19 cellular contexts compared by ENCODE assay signal in the genomic region with DNA sequence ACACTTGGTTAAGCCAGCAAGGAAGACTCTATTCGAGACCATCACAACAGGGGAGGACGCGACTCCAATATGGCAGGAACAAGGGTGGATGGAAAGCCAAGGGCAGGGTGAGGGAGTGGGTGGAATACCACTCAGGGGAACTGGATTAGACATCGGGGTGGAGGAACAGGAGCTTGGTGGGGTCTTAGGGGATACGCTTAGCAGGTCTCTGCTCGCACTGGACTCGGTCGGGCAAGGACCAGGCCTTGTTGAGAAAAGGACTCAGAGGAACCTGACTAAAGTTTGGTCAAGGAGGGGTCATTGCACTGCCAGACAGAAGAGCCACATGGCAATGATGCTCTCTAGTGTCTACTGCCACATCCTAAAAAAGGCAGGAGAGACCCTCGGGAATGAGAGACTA. TPM values are rescaled to one million over a fixed set of nuclear protein-coding genes. Genes with fewer than 3 reads are reported as not detected.
DNase-seq lines count a peak whose midpoint lies in the region; ATAC-seq, FAIRE-seq and TF ChIP-seq lines count a peak whose summit lies in the region.
"Had no signal": no experiment of that assay in that cellular context is flagged by ENCODE, and none has a peak within 500 bp of the region (broad histone marks: within the 10 kb centered on the region; RNA-seq: fewer than 3 reads in every experiment).

No MANE protein-coding gene starts in this region.

- in situ Hi-C loops in GM12878 (cut with MboI), result no loop called here
- in situ Hi-C loops in HepG2 (cut with HindIII; ENCODE audit: extremely low pct_ligation_motif_present, low pct_unique_long_range_greater_than_20kb), result no loop called here

- ATAC-seq in GM12878, result no peak
- ATAC-seq in HepG2, result no peak

- H3K9me3 Mint-ChIP-seq in mesothelial cell of epicardium, result peaks cover 9% of the 10 kb centered on the region
- H3K9me3 Mint-ChIP-seq: CD4-positive, alpha-beta T cell; CD8-positive, alpha-beta memory T cell had no signal

- H3K9me3 ChIP-seq in GM12878 (replicated peaks; ENCODE audit: control insufficient read depth, insufficient read depth, low read length) (no peaks in the 10 kb centered on the region), HepG2 (ENCODE audit: low read length) (no peaks in the 10 kb centered on the region), spleen (no peaks in the 10 kb centered on the region)

- no peaks in the 10 kb centered on the region for H4K20me1 ChIP-seq in GM12878 (ENCODE audit: control insufficient read depth, insufficient read depth)
- H4K20me1 ChIP-seq in HepG2 (ENCODE audit: insufficient read depth, low read length), result peaks cover 9% of the 10 kb centered on the region; the same call in 1 of the 2 replicates

- CTCF ChIA-PET in GM12878 (lab: Yijun Ruan, JAX), result interaction anchor here (1.0 to 1.6 kb wide), 5 partner anchors 11 to 73 kb away, joined by 3 to 6 read pairs (median 3); no protein-coding TSS in a partner anchor
- CTCF ChIA-PET in HepG2 (lab: Yijun Ruan, JAX; ENCODE audit: low intra/inter-chr PET ratio, low total read pairs), result no interaction called here

- SMC1A ChIA-PET in GM12878 (lab: Charles Lee; ENCODE audit: uncharacterized antibody, unreplicated experiment), result interaction anchor here (0.9 to 1.7 kb wide), 7 partner anchors 10 to 88 kb away, joined by 3 to 9 read pairs (median 3); no protein-coding TSS in a partner anchor

- H3K4me3 Mint-ChIP-seq in mesothelial cell of epicardium, result no peak overlapping the region
- H3K4me3 Mint-ChIP-seq: CD14-positive monocyte; CD4-positive, alpha-beta T cell; CD8-positive, alpha-beta memory T cell; HFFc6 had no signal

- peaks cover 6% of the 10 kb centered on the region for H3K36me3 Mint-ChIP-seq in mesothelial cell of epicardium
- H3K36me3 Mint-ChIP-seq: CD14-positive monocyte had no signal

- H3K27me3 Mint-ChIP-seq in mesothelial cell of epicardium (ENCODE audit: low read depth), result no peaks in the 10 kb centered on the region
- H3K27me3 Mint-ChIP-seq: CD4-positive, alpha-beta T cell; CD8-positive, alpha-beta memory T cell had no signal

- H3K27me3 ChIP-seq in GM12878 (replicated peaks in 1 of 2; ENCODE audit: control insufficient read depth in 2 of 2, insufficient read depth in 2 of 2, low read length in 1 of 2) (no peaks in the 10 kb centered on the region), HepG2 (ENCODE audit: control insufficient read depth in 1 of 2, insufficient read depth in 2 of 2, low read length in 2 of 2) (no peaks in the 10 kb centered on the region; a peak in 1 of 5 replicates), spleen (replicated peaks in 1 of 7) (no peaks in the 10 kb centered on the region)

- H3K4me1 ChIP-seq in GM12878 (ENCODE audit: control insufficient read depth, insufficient read depth, low read length) (peaks cover 75% of the 10 kb centered on the region), HepG2 (ENCODE audit: insufficient read depth, low read length) (peaks cover 15% of the 10 kb centered on the region), spleen (peaks cover 16 to 46% (median 32%) of the 10 kb centered on the region in 6 donors)

- H3K4me1 Mint-ChIP-seq in mesothelial cell of epicardium, result no peaks in the 10 kb centered on the region
- H3K4me1 Mint-ChIP-seq: CD14-positive monocyte had no signal

- no peak for TF ChIP-seq CTCF in GM12878 (IDR thresholded peaks at IDR 0.05 in 2 of 3, conservative IDR thresholded peaks at IDR 0.05 in 1 of 3; ENCODE audit: control insufficient read depth in 2 of 3, extremely low read depth in 1 of 3, insufficient read depth in 1 of 3, low read depth in 3 of 3, low read length in 3 of 3)
- no peak for TF ChIP-seq CTCF in HepG2 (CRISPR knock-in tag; IDR thresholded peaks at IDR 0.05)
- TF ChIP-seq CTCF in spleen (IDR thresholded peaks at IDR 0.05 in 8 of 11, conservative IDR thresholded peaks at IDR 0.05 in 3 of 11), result no peak
- no peak for TF ChIP-seq CTCF in mesothelial cell of epicardium (IDR thresholded peaks at IDR 0.05; ENCODE audit: unreplicated experiment)

- DNase-seq in GM12878 (ENCODE audit: low read depth, low spot score) (no peak), HepG2 (ENCODE audit: low spot score) (no peak), spleen (peak; percentile 69), NCI-H345 treated with DMSO at 0.1 percent for 48 hours (lab: John Stamatoyannopoulos, UW; ENCODE audit: unreplicated experiment) (no peak), mesothelial cell of epicardium (ENCODE audit: low spot score in 2 of 2, unreplicated experiment in 2 of 2) (no peak)
- DNase-seq in central memory CD4-positive, alpha-beta T cell, result no peak
- DNase-seq: CD4-positive, alpha-beta T cell; CD8-positive, alpha-beta memory T cell; DMS 273 treated with DMSO at 0.1 percent for 48 hours; DMS79; EL; GDM1; GOT3; HFFc6 had no signal

- H3K4me3 ChIP-seq in GM12878 (no peak overlapping the region), HepG2 (replicated peaks in 1 of 3; ENCODE audit: insufficient read depth in 1 of 3, low read depth in 2 of 3, low read length in 3 of 3) (no peak overlapping the region), spleen (no peak overlapping the region)
- H3K4me3 ChIP-seq: HAP-1 had no signal

- no peak overlapping the region for H3K27ac Mint-ChIP-seq in mesothelial cell of epicardium
- H3K27ac Mint-ChIP-seq: CD14-positive monocyte; CD4-positive, alpha-beta T cell; CD8-positive, alpha-beta memory T cell; HFFc6 had no signal

- WGBS in GM12878 (ENCODE audit: insufficient coverage, insufficient replicate concordance, low lambda C conversion rate, missing lambda C conversion rate), result 76% methylated on average over 9 of the region's 9 CpGs
- 69% methylated on average over 9 of the region's 9 CpGs for WGBS in HepG2 (ENCODE audit: low lambda C conversion rate)
- 90 to 99% (median 91%) methylated on average over 9 of the region's 9 CpGs for WGBS in spleen, 5 donors

- H2AFZ ChIP-seq in GM12878 (ENCODE audit: control insufficient read depth, low read depth, low read length) (no peak overlapping the region), HepG2 (ENCODE audit: low read length) (no peak overlapping the region)

- POLR2A ChIA-PET in GM12878 (lab: Charles Lee), result interaction anchor here (0.8 to 4.3 kb wide), 4 partner anchors 9 to 90 kb away, joined by 3 to 20 read pairs (median 4); partner anchors contain the start of gene IRF4
- POLR2A ChIA-PET in HepG2 (lab: Yijun Ruan, JAX), result no interaction called here

- no peak for TF ChIP-seq POLR2A in GM12878 (IDR thresholded peaks at IDR 0.05; ENCODE audit: low read depth, low read length)
- TF ChIP-seq POLR2A in HepG2 (IDR thresholded peaks at IDR 0.05; ENCODE audit: insufficient read depth in 1 of 2, low read depth in 2 of 2, low read length in 2 of 2), result no peak
- TF ChIP-seq POLR2A in spleen (IDR thresholded peaks at IDR 0.05), result no peak

- H3K9ac ChIP-seq in GM12878 (ENCODE audit: control insufficient read depth, insufficient read depth, low read length) (no peak overlapping the region), HepG2 (ENCODE audit: insufficient read depth, low read depth, low read length) (no peak overlapping the region)

- TF ChIP-seq EP300 in GM12878 (IDR thresholded peaks at IDR 0.05; ENCODE audit: borderline replicate concordance in 1 of 2, control insufficient read depth in 1 of 2, low read depth in 2 of 2, low read length in 2 of 2), result no peak
- TF ChIP-seq EP300 in HepG2 (IDR thresholded peaks at IDR 0.05; ENCODE audit: low read depth in 2 of 2, low read length in 2 of 2), result no peak
- TF ChIP-seq EP300 in HepG2 (CRISPR knock-in tag; IDR thresholded peaks at IDR 0.05; ENCODE audit: borderline replicate concordance), result no peak

- H3K4me2 ChIP-seq in GM12878 (ENCODE audit: control insufficient read depth, insufficient read depth) (no peak overlapping the region), HepG2 (ENCODE audit: low read depth, low read length) (no peak overlapping the region)

- H3K27ac ChIP-seq in GM12878 (ENCODE audit: control insufficient read depth, insufficient read depth), result no peak overlapping the region
- H3K27ac ChIP-seq in HepG2 (ENCODE audit: extremely low read length, insufficient read depth, low read length), result no peak overlapping the region
- H3K27ac ChIP-seq in spleen, result no peak overlapping the region

- FAIRE-seq in GM12878 (lab: Jason Lieb, UNC) (no peak), HepG2 (lab: Jason Lieb, UNC) (no peak)
- FAIRE-seq: D721Med, GM18507, H54 had no signal

- intact Hi-C loops in GM12878 (cut with micrococcal nuclease; ENCODE audit: unreplicated experiment), result no loop called here
- intact Hi-C loops in HepG2 (cut with micrococcal nuclease; ENCODE audit: unreplicated experiment), result no loop called here
- intact Hi-C loops in spleen (cut with DNase I; ENCODE audit: low total_unique reads), result no loop called here

- BruUV-seq in GM12878 (replicated peaks; lab: Mats Ljungman, UMichigan) (no TSS peak), HepG2 (replicated peaks; lab: Mats Ljungman, UMichigan) (no TSS peak)

- peaks cover 19 to 25% of the 10 kb centered on the region in 2 experiments for H3K36me3 ChIP-seq in GM12878 (ENCODE audit: control insufficient read depth in 2 of 2, insufficient read depth in 2 of 2, low read length in 1 of 2)
- H3K36me3 ChIP-seq in HepG2 (replicated peaks in 1 of 2; ENCODE audit: control insufficient read depth in 1 of 2, insufficient read depth in 2 of 2, low read length in 2 of 2), result peaks cover 0 to 1% of the 10 kb centered on the region in 2 experiments; a peak in 2 of 5 replicates
- H3K36me3 ChIP-seq in spleen, result peaks cover 0 to 54% (median 4%) of the 10 kb centered on the region in 6 donors
- H3K36me3 ChIP-seq: HAP-1 had no signal

- no peak for TF ChIP-seq RAD21 in GM12878 (IDR thresholded peaks at IDR 0.05; ENCODE audit: insufficient read depth, low read depth, low read length)
- no peak for TF ChIP-seq RAD21 in HepG2 (CRISPR knock-in tag; IDR thresholded peaks at IDR 0.05)

- RAD21 ChIA-PET in GM12878 (lab: Charles Lee; ENCODE audit: unreplicated experiment), result interaction anchor here (1.0 to 1.5 kb wide), 6 partner anchors 9 to 46 kb away, joined by 3 to 7 read pairs (median 4); no protein-coding TSS in a partner anchor

- H3K79me2 ChIP-seq in GM12878 (ENCODE audit: control insufficient read depth, insufficient read depth, low read length), result peaks cover 85% of the 10 kb centered on the region
- peaks cover 8% of the 10 kb centered on the region for H3K79me2 ChIP-seq in HepG2 (ENCODE audit: insufficient read depth, low read length)

RNA-seq across cellular contexts. Expression of gene DUSP22, which starts 10.5 kb away (rescaled TPM):
- total RNA-seq in GM12878 (2013; cell fraction: nucleolus; rRNA removed), result 632 and 708 TPM in 2 replicates
- total RNA-seq in GM12878 (2014; rRNA removed), result 113 and 123 TPM in 2 replicates
- total RNA-seq in GM12878 (2014; rRNA removed; fragmentation: Illumina TruSeq; extraction: Trizol), result 80.6 and 83.3 TPM in 2 replicates
- total RNA-seq in GM12878 (2021), result 125 and 130 TPM in 2 replicates
- polyA plus RNA-seq in GM12878 (2011; ENCODE audit: low read depth), result 128 TPM
- 78.9 and 80.1 TPM in 2 replicates for polyA plus RNA-seq in GM12878 (2011; rRNA removed)
- polyA plus RNA-seq in GM12878 (2011; cell fraction: cytosol; rRNA removed), result 109 and 115 TPM in 2 replicates
- polyA plus RNA-seq in GM12878 (2011; cell fraction: nucleus; rRNA removed), result 359 and 389 TPM in 2 replicates
- polyA plus RNA-seq in GM12878 (2012), result 121 and 164 TPM in 2 replicates
- polyA plus RNA-seq in GM12878 (2014; fragmentation: Illumina TruSeq; extraction: Trizol), result 87.9 and 101 TPM in 2 replicates
- polyA plus RNA-seq in GM12878 (2014; fragmentation: Nextera tagmentation; extraction: Ambion mirVana), result 10 to 100 TPM; 93.4 to 99.7 TPM
- polyA plus RNA-seq in GM12878 (2014; rRNA removed), result 138 and 147 TPM in 2 replicates
- 100 to 1,000 TPM; 150 to 156 TPM for polyA plus RNA-seq in GM12878 (2016; fragmentation: Nextera tagmentation; extraction: Ambion mirVana)
- 84.5 and 84.7 TPM in 2 replicates for polyA minus RNA-seq in GM12878 (2011; rRNA and poly(A)+ RNA removed)
- polyA minus RNA-seq in GM12878 (2011; cell fraction: cytosol; rRNA and poly(A)+ RNA removed), result 15.5 and 16.8 TPM in 2 replicates
- polyA minus RNA-seq in GM12878 (2011; cell fraction: nucleus; rRNA and poly(A)+ RNA removed), result 118 and 156 TPM in 2 replicates
- 29.1 and 32.8 TPM in 2 replicates for total RNA-seq in HepG2 (2016; rRNA removed; fragmentation: Illumina TruSeq; extraction: Trizol)
- total RNA-seq in HepG2 (2016; cell fraction: cytosol; rRNA removed; fragmentation: Illumina TruSeq; extraction: Trizol; ENCODE audit: low read depth), result 22.6 TPM in 2 replicates
- total RNA-seq in HepG2 (2016; cell fraction: insoluble cytoplasmic fraction; rRNA removed; fragmentation: Illumina TruSeq; extraction: Trizol), result 25.5 and 31.6 TPM in 2 replicates
- total RNA-seq in HepG2 (2016; cell fraction: membrane; rRNA removed; fragmentation: Illumina TruSeq; extraction: Trizol), result 56.6 and 61.9 TPM in 2 replicates
- total RNA-seq in HepG2 (2016; cell fraction: nucleus; rRNA removed; fragmentation: Illumina TruSeq; extraction: Trizol), result 32.2 and 39.4 TPM in 2 replicates
- polyA plus RNA-seq in HepG2 (2011; rRNA removed), result 20.2 and 22.5 TPM in 2 replicates
- 21.7 and 22.6 TPM in 2 replicates for polyA plus RNA-seq in HepG2 (2011; cell fraction: cytosol; rRNA removed)
- 114 and 123 TPM in 2 replicates for polyA plus RNA-seq in HepG2 (2011; cell fraction: nucleus; rRNA removed)
- 26.8 and 53.2 TPM in 2 replicates for polyA plus RNA-seq in HepG2 (2012)
- polyA plus RNA-seq in HepG2 (2016; cell fraction: cytosol; fragmentation: Illumina TruSeq; extraction: Trizol; ENCODE audit: low read depth), result 30.2 and 39.2 TPM in 2 replicates
- polyA plus RNA-seq in HepG2 (2016; cell fraction: insoluble cytoplasmic fraction; fragmentation: Illumina TruSeq; extraction: Trizol; ENCODE audit: low read depth), result 30.2 and 36.3 TPM in 2 replicates
- 58.4 and 62.7 TPM in 2 replicates for polyA plus RNA-seq in HepG2 (2016; cell fraction: membrane; fragmentation: Illumina TruSeq; extraction: Trizol; ENCODE audit: low read depth)
- 46.9 and 51.1 TPM in 2 replicates for polyA plus RNA-seq in HepG2 (2016; cell fraction: nucleus; fragmentation: Illumina TruSeq; extraction: Trizol; ENCODE audit: insufficient read depth, low read depth)
- polyA minus RNA-seq in HepG2 (2011; rRNA and poly(A)+ RNA removed; ENCODE audit: low replicate concordance), result 5.3 and 29.0 TPM in 2 replicates
- 5.7 and 8.6 TPM in 2 replicates for polyA minus RNA-seq in HepG2 (2011; cell fraction: cytosol; rRNA and poly(A)+ RNA removed)
- 42.6 and 44.8 TPM in 2 replicates for polyA minus RNA-seq in HepG2 (2011; cell fraction: nucleus; rRNA and poly(A)+ RNA removed)
- 100 to 1,000 TPM in 1 of 7 donors, 10 to 100 TPM in 6; 60.5 to 120 (median 75.5) TPM for total RNA-seq in spleen
- 10 to 100 TPM; 41.2 to 65.7 (median 46.8) TPM for polyA plus RNA-seq in spleen
- 29.9 to 32.0 TPM (median 30.9 TPM) in 3 replicates for total RNA-seq in mesothelial cell of epicardium

Comparison
In these comparisons a context has a peak if more than half of its experiments do, and no peak if none do; other contexts are left out.
1. Of the 75 proteins assayed by ChIP-seq in both HepG2 and GM12878: peak only in HepG2: none; only in GM12878: ZNF687; in both: none; in neither: 74.